In the genomic region with DNA sequence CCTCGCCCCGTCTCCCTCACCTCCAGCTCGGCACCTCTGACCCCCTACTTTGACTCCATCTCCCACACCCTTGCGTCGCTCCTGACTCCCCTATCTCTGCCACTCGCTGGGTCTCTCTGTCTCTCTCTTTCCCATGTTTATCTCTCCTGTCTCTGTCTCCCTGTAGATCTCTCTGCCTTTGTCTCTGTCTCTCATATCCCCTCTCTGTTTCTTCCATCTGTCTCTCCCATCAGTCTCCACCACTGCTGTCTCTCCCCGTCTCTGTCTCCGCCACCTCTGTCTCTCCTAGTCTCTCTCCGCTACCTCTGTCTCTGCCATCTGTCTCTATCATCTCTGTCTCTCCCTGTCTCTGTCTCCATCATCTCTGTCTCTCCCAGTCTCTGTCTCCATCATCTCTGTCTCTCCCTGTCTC, we compare ENCODE assay signal across 8 cellular contexts. TPM values are rescaled to one million over a fixed set of nuclear protein-coding genes. Genes with fewer than 3 reads are reported as not detected.
DNase-seq lines count a peak whose midpoint lies in the region; ATAC-seq and TF ChIP-seq lines count a peak whose summit lies in the region.

No MANE protein-coding gene starts in this region.

- WGBS in esophagus muscularis mucosa = 21% methylated on average over 6 of the region's 9 CpGs

- H3K4me3 ChIP-seq in GM12864 (ENCODE audit: low read depth, low read length) (peak overlapping the region; percentile 59), esophagus muscularis mucosa (peak overlapping the region; percentile 44 to 61 (median 48)), retinal pigment epithelial cell (ENCODE audit: low read length) (peak overlapping the region; percentile 30)

- CTCF ChIA-PET in RWPE1 (lab: Yijun Ruan, JAX) = interaction anchor here (5.1 kb wide), 1 partner anchor 32 kb away, joined by 77 read pairs; no protein-coding TSS in a partner anchor

- ATAC-seq in GM19328 (IDR thresholded peaks at IDR 0.05; ENCODE audit: unreplicated experiment) = no peak

- H3K36me3 ChIP-seq in esophagus muscularis mucosa = no peaks in the 10 kb centered on the region

- intact Hi-C loops in esophagus muscularis mucosa (cut with DNase I) = no loop called here

- TF ChIP-seq EP300 in esophagus muscularis mucosa (IDR thresholded peaks at IDR 0.05) = no peak

- DNase-seq in GM12864 (ENCODE audit: low read depth) (no peak), RWPE1 (ENCODE audit: low spot score) (no peak), esophagus muscularis mucosa (ENCODE audit: extremely low spot score) (no peak), retinal pigment epithelial cell (ENCODE audit: low read depth) (no peak), NCI-H510A treated with DMSO at 0.1 percent for 48 hours (lab: John Stamatoyannopoulos, UW) (no peak), NCI-H1436 treated with DMSO at 0.1 percent for 48 hours (lab: John Stamatoyannopoulos, UW) (no peak), MV-4-11 (lab: John Stamatoyannopoulos, UW) (no peak)

- H3K4me1 ChIP-seq in esophagus muscularis mucosa = peaks cover 36 to 62% (median 55%) of the 10 kb centered on the region in 4 donors

- POLR2A ChIA-PET in RWPE1 (lab: Yijun Ruan, JAX; ENCODE audit: low non-redundant PET) = interaction anchor here (0.7 to 1.1 kb wide), 3 partner anchors 11 to 204 kb away, joined by 3 to 8 read pairs (median 3); no protein-coding TSS in a partner anchor

- no peaks in the 10 kb centered on the region for H3K9me3 ChIP-seq in esophagus muscularis mucosa

- peak overlapping the region; percentile 83 for H3K27ac ChIP-seq in RWPE1
- H3K27ac ChIP-seq in esophagus muscularis mucosa (replicated peaks in 1 of 4) = peak overlapping the region; percentile 84 to 89 (median 88)

- TF ChIP-seq CTCF in GM12864 (IDR thresholded peaks at IDR 0.05; ENCODE audit: low read depth, low read length, missing control alignments) (no peak), RWPE1 (conservative IDR thresholded peaks at IDR 0.05; ENCODE audit: low read depth) (no peak), esophagus muscularis mucosa (IDR thresholded peaks at IDR 0.05) (no peak), retinal pigment epithelial cell (conservative IDR thresholded peaks at IDR 0.05; ENCODE audit: low read depth, low read length) (no peak)

- no peaks in the 10 kb centered on the region for H3K27me3 ChIP-seq in esophagus muscularis mucosa

- TF ChIP-seq POLR2A in esophagus muscularis mucosa (IDR thresholded peaks at IDR 0.05; ENCODE audit: low read depth) = no peak

RNA-seq across cellular contexts. Expression of a gene that starts 12.4 kb away (rescaled TPM):
- total RNA-seq in esophagus muscularis mucosa = 10 to 100 TPM in 2 of 4 donors, 1 to 10 TPM in 2; 5.0 to 21.3 (median 11.5) TPM

RNA-seq across cellular contexts. Expression of a gene that starts 13.0 kb away (rescaled TPM):
- total RNA-seq in esophagus muscularis mucosa = 10 to 100 TPM; 22.4 to 30.6 (median 25.5) TPM

RNA-seq across cellular contexts. Expression of a gene that starts 31.3 kb away (rescaled TPM):
- total RNA-seq in esophagus muscularis mucosa = 10 to 100 TPM; 12.5 to 17.4 (median 16.9) TPM
